In genomic region chr3:71875461-71875947, GRCh38 we compare ENCODE assay signal across 8 cellular contexts.
DNase-seq lines count a peak whose midpoint lies in the region; ATAC-seq, FAIRE-seq and TF ChIP-seq lines count a peak whose summit lies in the region.

No MANE protein-coding gene starts in this region.

- TF ChIP-seq CTCF in HFF-Myc (IDR thresholded peaks at IDR 0.05; ENCODE audit: low read depth, low read length, missing control alignments), result peak; percentile 88
- peak; percentile 92 for TF ChIP-seq CTCF in MM.1S (IDR thresholded peaks at IDR 0.05; ENCODE audit: low read length)
- peak; percentile 67 to 94 (median 88) for TF ChIP-seq CTCF in heart right ventricle (IDR thresholded peaks at IDR 0.05)

- H3K27ac ChIP-seq in MM.1S (ENCODE audit: low read length) (peak overlapping the region; percentile 47; the same call in 1 of the 2 replicates), heart right ventricle (no peak overlapping the region)

- H3K4me2 ChIP-seq in MM.1S (ENCODE audit: low read depth, low read length), result peak overlapping the region; percentile 38

- ATAC-seq in heart right ventricle, result peak; percentile 83 to 97 (median 90)

- intact Hi-C loops in heart right ventricle (cut with DNase I), result loop anchor here (2.0 to 10.0 kb wide), 9 partner anchors 79 to 1211 kb away; no protein-coding TSS in a partner anchor

- no peak for TF ChIP-seq POLR2A in GM12892 (IDR thresholded peaks at IDR 0.05; ENCODE audit: low read depth, low read length)

- FAIRE-seq in GM12892 (lab: Jason Lieb, UNC), result peak; percentile 96

- H4K20me1 ChIP-seq in MM.1S (ENCODE audit: insufficient read depth, low read length), result no peaks in the 10 kb centered on the region

- DNase-seq in GM12892 (ENCODE audit: insufficient read length), result peak; percentile 46
- DNase-seq in HFF-Myc (ENCODE audit: extremely low read depth, low read depth), result peak; percentile 40
- DNase-seq in MM.1S, result peak; percentile 86
- peak; percentile 56 for DNase-seq in T follicular helper cell (ENCODE audit: low read depth)
- peak; percentile 87 for DNase-seq in adipocyte (ENCODE audit: low read depth)
- peak; percentile 61 to 72 for DNase-seq in heart right ventricle
- DNase-seq in renal cortical epithelial cell (ENCODE audit: low read depth), result peak; percentile 38
- no peak for DNase-seq in GF-D8 (lab: John Stamatoyannopoulos, UW)

- peaks cover 18% of the 10 kb centered on the region for H3K4me1 ChIP-seq in MM.1S (ENCODE audit: low read length)
- H3K4me1 ChIP-seq in adipocyte (ENCODE audit: control insufficient read depth, insufficient read depth, low read length), result peaks cover 6% of the 10 kb centered on the region
- H3K4me1 ChIP-seq in heart right ventricle, result peaks cover 0 to 8% (median 0%) of the 10 kb centered on the region in 9 donors

- WGBS in heart right ventricle, 2 donors, result 24% methylated on average over 4 of the region's 4 CpGs

- no peaks in the 10 kb centered on the region for H3K79me2 ChIP-seq in MM.1S (ENCODE audit: low read length)

- H3K36me3 ChIP-seq in MM.1S (replicated peaks; ENCODE audit: insufficient read depth, low read length) (no peaks in the 10 kb centered on the region), adipocyte (ENCODE audit: control insufficient read depth, insufficient read depth, low read length, severe bottlenecking) (no peaks in the 10 kb centered on the region), heart right ventricle (no peaks in the 10 kb centered on the region)

- H3K9me3 ChIP-seq in MM.1S (replicated peaks; ENCODE audit: insufficient read depth, low read length) (no peaks in the 10 kb centered on the region), adipocyte (ENCODE audit: control insufficient read depth, low read length) (peaks cover 3% of the 10 kb centered on the region), heart right ventricle (no peaks in the 10 kb centered on the region)

- H3K9ac ChIP-seq in MM.1S (ENCODE audit: low read length) (no peak overlapping the region), adipocyte (ENCODE audit: low read length) (no peak overlapping the region)

- no peak overlapping the region for H3K4me3 ChIP-seq in HFF-Myc (replicated peaks; ENCODE audit: low read depth, low read length)
- no peak overlapping the region for H3K4me3 ChIP-seq in MM.1S (ENCODE audit: low read length)
- no peak overlapping the region for H3K4me3 ChIP-seq in adipocyte (ENCODE audit: low read length)
- H3K4me3 ChIP-seq in heart right ventricle, result no peak overlapping the region

- 0 out of 2 replicates have a peak, but pooled peaks cover 4% of the 10 kb centered on the region for H3F3A ChIP-seq in MM.1S (ENCODE audit: insufficient read depth, low read length)

- H3K27me3 ChIP-seq in MM.1S (replicated peaks; ENCODE audit: insufficient read depth, low read length) (no peaks in the 10 kb centered on the region), adipocyte (replicated peaks; ENCODE audit: control insufficient read depth, insufficient read depth, low read length) (peaks cover 3% of the 10 kb centered on the region), heart right ventricle (peaks cover 0 to 12% (median 2%) of the 10 kb centered on the region in 7 donors)

- H2AFZ ChIP-seq in MM.1S (ENCODE audit: low read length), result 0 out of 2 replicates have a peak overlapping the region, but pooled peaks have one; percentile 13

- H3K9me2 ChIP-seq in MM.1S (replicated peaks; ENCODE audit: insufficient read depth, low read length), result no peaks in the 10 kb centered on the region
